Comparison of ENCODE assay signal across 18 cellular contexts in genomic region chr2:230227216-230227615, GRCh38. TPM values are rescaled to one million over a fixed set of nuclear protein-coding genes. Genes with fewer than 3 reads are reported as not detected.
DNase-seq lines count a peak whose midpoint lies in the region; ATAC-seq, FAIRE-seq and TF ChIP-seq lines count a peak whose summit lies in the region.
"Had no signal": no experiment of that assay in that cellular context is flagged by ENCODE, and none has a peak within 500 bp of the region (broad histone marks: within the 10 kb centered on the region; RNA-seq: fewer than 3 reads in every experiment).

No MANE protein-coding gene starts in this region.

- H3K27me3 ChIP-seq in Karpas-422 (ENCODE audit: low read length) = no peaks in the 10 kb centered on the region
- H3K27me3 ChIP-seq in small intestine (ENCODE audit: control insufficient read depth in 2 of 2, insufficient read depth in 2 of 2, low read length in 2 of 2) = no peaks in the 10 kb centered on the region
- H3K27me3 ChIP-seq: breast epithelium, left lung, thyroid gland had no signal

- H3K27me3 Mint-ChIP-seq in activated T-cell treated with anti-CD3 and anti-CD28 coated beads, Interleukin-2, amount 50 U/mL, for 72 hours (ENCODE audit: low read depth) = no peaks in the 10 kb centered on the region
- H3K27me3 Mint-ChIP-seq in activated naive CD8-positive, alpha-beta T cell treated with anti-CD3 and anti-CD28 coated beads, Interleukin-2, amount 10 ng/mL, durations not matched to agents 7 days and 5 days = no peaks in the 10 kb centered on the region
- H3K27me3 Mint-ChIP-seq in Calu3 (ENCODE audit: unreplicated experiment) = no peaks in the 10 kb centered on the region

- BruUV-seq in Calu3 (replicated peaks; lab: Mats Ljungman, UMichigan) = no TSS peak

- H3K27ac Mint-ChIP-seq in activated T-cell treated with anti-CD3 and anti-CD28 coated beads, Interleukin-2, amount 50 U/mL, for 72 hours = peak overlapping the region; percentile 98
- peak overlapping the region; percentile 47 for H3K27ac Mint-ChIP-seq in activated naive CD8-positive, alpha-beta T cell treated with anti-CD3 and anti-CD28 coated beads, Interleukin-2, amount 10 ng/mL, durations not matched to agents 7 days and 5 days
- no peak overlapping the region for H3K27ac Mint-ChIP-seq in Calu3 (ENCODE audit: unreplicated experiment)

- FAIRE-seq in small intestine (lab: Jason Lieb, UNC) = no peak

- POLR2A ChIA-PET in activated naive CD8-positive, alpha-beta T cell treated with anti-CD3 and anti-CD28 coated beads, Interleukin-2, amount 10 ng/mL, durations not matched to agents 7 days and 5 days (lab: Charles Lee) = interaction anchor here (1.0 kb wide), 2 partner anchors 16 to 188 kb away, joined by 3 read pairs; no protein-coding TSS in a partner anchor

- CTCF ChIA-PET in Calu3 (lab: Charles Lee) = no interaction called here

- H3K9me2 ChIP-seq in Karpas-422 (replicated peaks; ENCODE audit: insufficient read depth, low read length) = no peaks in the 10 kb centered on the region

- H3K9ac ChIP-seq in Karpas-422 (ENCODE audit: low read length) = peak overlapping the region; percentile 31

- H3K9me3 Mint-ChIP-seq in activated T-cell treated with anti-CD3 and anti-CD28 coated beads, Interleukin-2, amount 50 U/mL, for 72 hours = peaks cover 7% of the 10 kb centered on the region in 2 donors
- peaks cover 16% of the 10 kb centered on the region for H3K9me3 Mint-ChIP-seq in activated naive CD8-positive, alpha-beta T cell treated with anti-CD3 and anti-CD28 coated beads, Interleukin-2, amount 10 ng/mL, durations not matched to agents 7 days and 5 days
- no peaks in the 10 kb centered on the region for H3K9me3 Mint-ChIP-seq in Calu3 (ENCODE audit: low read depth, unreplicated experiment)

- intact Hi-C loops in Calu3 (cut with micrococcal nuclease; ENCODE audit: unreplicated experiment) = no loop called here

- peaks cover 14 to 30% of the 10 kb centered on the region in 2 donors for H3K36me3 Mint-ChIP-seq in activated T-cell treated with anti-CD3 and anti-CD28 coated beads, Interleukin-2, amount 50 U/mL, for 72 hours (ENCODE audit: insufficient read depth in 2 of 2)
- H3K36me3 Mint-ChIP-seq in activated naive CD8-positive, alpha-beta T cell treated with anti-CD3 and anti-CD28 coated beads, Interleukin-2, amount 10 ng/mL, durations not matched to agents 7 days and 5 days = peaks cover 35% of the 10 kb centered on the region
- H3K36me3 Mint-ChIP-seq in Calu3 (ENCODE audit: insufficient read depth, unreplicated experiment) = peaks cover 10% of the 10 kb centered on the region

- peaks cover 15% of the 10 kb centered on the region for H3K36me3 ChIP-seq in Karpas-422 (ENCODE audit: insufficient read depth, low read length)
- H3K36me3 ChIP-seq in small intestine (ENCODE audit: control insufficient read depth in 2 of 2, insufficient read depth in 2 of 2, low read length in 2 of 2) = no peaks in the 10 kb centered on the region
- H3K36me3 ChIP-seq: breast epithelium, left lung, thyroid gland had no signal

- no peak for ATAC-seq in activated T-cell treated with anti-CD3 and anti-CD28 coated beads, Interleukin-2, amount 50 U/mL, for 72 hours (replicated peaks in 1 of 2)
- ATAC-seq in activated naive CD8-positive, alpha-beta T cell treated with anti-CD3 and anti-CD28 coated beads, Interleukin-2, amount 10 ng/mL, durations not matched to agents 7 days and 5 days (ENCODE audit: low read depth) = no peak
- no peak for ATAC-seq in HG03175 (IDR thresholded peaks at IDR 0.05; ENCODE audit: unreplicated experiment)
- no peak for ATAC-seq in GM18520 (IDR thresholded peaks at IDR 0.05; ENCODE audit: unreplicated experiment)
- ATAC-seq: left lung, Panc1 had no signal

- H3K4me1 ChIP-seq in Karpas-422 (ENCODE audit: low read length) (peaks cover 49% of the 10 kb centered on the region), small intestine (ENCODE audit: control insufficient read depth in 2 of 2, insufficient read depth in 1 of 2, low read depth in 1 of 2, low read length in 1 of 2) (no peaks in the 10 kb centered on the region)
- H3K4me1 ChIP-seq: breast epithelium, thyroid gland had no signal

- 69 to 90% (median 77%) methylated on average over 3 of the region's 3 CpGs for WGBS in small intestine, 3 donors

- H3K4me3 ChIP-seq in Karpas-422 (ENCODE audit: low read length) (peak overlapping the region; percentile 31), small intestine (ENCODE audit: low read depth in 1 of 2, low read length in 2 of 2) (no peak overlapping the region)
- H3K4me3 ChIP-seq: breast epithelium, thyroid gland had no signal

- H3K9me3 ChIP-seq in Karpas-422 (ENCODE audit: low read length) (peaks cover 20% of the 10 kb centered on the region), small intestine (ENCODE audit: control insufficient read depth, low read depth) (no peaks in the 10 kb centered on the region)
- H3K9me3 ChIP-seq: breast epithelium, thyroid gland had no signal

- peak overlapping the region; percentile 81 to 90 for H3K4me3 Mint-ChIP-seq in activated T-cell treated with anti-CD3 and anti-CD28 coated beads, Interleukin-2, amount 50 U/mL, for 72 hours
- H3K4me3 Mint-ChIP-seq in activated naive CD8-positive, alpha-beta T cell treated with anti-CD3 and anti-CD28 coated beads, Interleukin-2, amount 10 ng/mL, durations not matched to agents 7 days and 5 days = peak overlapping the region; percentile 65
- no peak overlapping the region for H3K4me3 Mint-ChIP-seq in Calu3 (ENCODE audit: low read depth, unreplicated experiment)

- no peaks in the 10 kb centered on the region for H3K79me2 ChIP-seq in Karpas-422 (ENCODE audit: low read length)

- peaks cover 93% of the 10 kb centered on the region for H3K4me1 Mint-ChIP-seq in activated T-cell treated with anti-CD3 and anti-CD28 coated beads, Interleukin-2, amount 50 U/mL, for 72 hours (ENCODE audit: low read depth)
- H3K4me1 Mint-ChIP-seq in activated naive CD8-positive, alpha-beta T cell treated with anti-CD3 and anti-CD28 coated beads, Interleukin-2, amount 10 ng/mL, durations not matched to agents 7 days and 5 days = peaks cover 53% of the 10 kb centered on the region
- peaks cover 52% of the 10 kb centered on the region for H3K4me1 Mint-ChIP-seq in Calu3 (ENCODE audit: low read depth, unreplicated experiment)

- H3K27ac ChIP-seq in Karpas-422 (ENCODE audit: low read length) (peak overlapping the region; percentile 90; the same call in 1 of the 2 replicates), small intestine (ENCODE audit: low read depth in 1 of 2, low read length in 1 of 2) (peak overlapping the region; percentile 4 to 66)
- H3K27ac ChIP-seq: breast epithelium, thyroid gland had no signal

- DNase-seq in activated T-cell treated with anti-CD3 and anti-CD28 coated beads, Interleukin-2, amount 50 U/mL, for 72 hours = no peak
- DNase-seq in activated T-cell treated with anti-CD3 and anti-CD28 coated beads for 4 hours = no peak
- DNase-seq in Karpas-422 = no peak
- no peak for DNase-seq in activated naive CD8-positive, alpha-beta T cell treated with anti-CD3 and anti-CD28 coated beads, Interleukin-2, amount 10 ng/mL, durations not matched to agents 7 days and 5 days
- DNase-seq in small intestine = no peak
- no peak for DNase-seq in Calu3
- DNase-seq: activated gamma-delta T cell; effector CD8-positive, alpha-beta T cell; GDM1; left lung; NCI-H1930; NCI-H526 treated with DMSO at 0.1 percent for 48 hours; stimulated activated CD4-positive, alpha-beta T cell treated with anti-CD3 and anti-CD28 coated beads, Interleukin-1b, Interleukin-23, amount 100 ng/mL, for 48 hours; thyroid gland had no signal

- no peaks in the 10 kb centered on the region for H4K20me1 ChIP-seq in Karpas-422 (ENCODE audit: insufficient read depth, low read depth, low read length)

- TF ChIP-seq CTCF in Calu3 (IDR thresholded peaks at IDR 0.05; ENCODE audit: unreplicated experiment) = no peak

- H3K4me2 ChIP-seq in Karpas-422 (ENCODE audit: low read depth, low read length, poor library complexity, severe bottlenecking) = peak overlapping the region; percentile 81

- no peak overlapping the region for H2AFZ ChIP-seq in Karpas-422 (ENCODE audit: low read length)

RNA-seq across cellular contexts. Expression of gene SP140, which starts 1.7 kb away (rescaled TPM):
- 100 to 1,000 TPM; 102 to 109 TPM for total RNA-seq in activated T-cell treated with anti-CD3 and anti-CD28 coated beads, Interleukin-2, amount 50 U/mL, for 72 hours
- total RNA-seq in Karpas-422 (2014; rRNA removed; shearing (Covaris generic); ENCODE audit: low replicate concordance) = 24.2 and 25.8 TPM in 2 replicates
- 10 to 100 TPM; 58.7 to 61.4 TPM for total RNA-seq in activated naive CD8-positive, alpha-beta T cell treated with anti-CD3 and anti-CD28 coated beads, Interleukin-2, amount 10 ng/mL, durations not matched to agents 7 days and 5 days
- 1 to 10 TPM in 2 of 3 donors, not detected in 1; 1.5 to 3.0 TPM for polyA plus RNA-seq in small intestine
- 10.9 and 13.0 TPM in 2 replicates for total RNA-seq in Calu3 (2022)

RNA-seq across cellular contexts. Expression of gene SP110, which starts 7.4 kb away (rescaled TPM):
- 100 to 1,000 TPM; 118 to 128 TPM for total RNA-seq in activated T-cell treated with anti-CD3 and anti-CD28 coated beads, Interleukin-2, amount 50 U/mL, for 72 hours
- 30.8 and 60.6 TPM in 2 replicates for total RNA-seq in Karpas-422 (2014; rRNA removed; shearing (Covaris generic); ENCODE audit: low replicate concordance)
- 100 to 1,000 TPM; 153 to 158 TPM for total RNA-seq in activated naive CD8-positive, alpha-beta T cell treated with anti-CD3 and anti-CD28 coated beads, Interleukin-2, amount 10 ng/mL, durations not matched to agents 7 days and 5 days
- 10 to 100 TPM; 11.2 to 13.7 (median 11.9) TPM for polyA plus RNA-seq in small intestine
- 56.7 and 107 TPM in 2 replicates for total RNA-seq in Calu3 (2022)
